In the genomic region with DNA sequence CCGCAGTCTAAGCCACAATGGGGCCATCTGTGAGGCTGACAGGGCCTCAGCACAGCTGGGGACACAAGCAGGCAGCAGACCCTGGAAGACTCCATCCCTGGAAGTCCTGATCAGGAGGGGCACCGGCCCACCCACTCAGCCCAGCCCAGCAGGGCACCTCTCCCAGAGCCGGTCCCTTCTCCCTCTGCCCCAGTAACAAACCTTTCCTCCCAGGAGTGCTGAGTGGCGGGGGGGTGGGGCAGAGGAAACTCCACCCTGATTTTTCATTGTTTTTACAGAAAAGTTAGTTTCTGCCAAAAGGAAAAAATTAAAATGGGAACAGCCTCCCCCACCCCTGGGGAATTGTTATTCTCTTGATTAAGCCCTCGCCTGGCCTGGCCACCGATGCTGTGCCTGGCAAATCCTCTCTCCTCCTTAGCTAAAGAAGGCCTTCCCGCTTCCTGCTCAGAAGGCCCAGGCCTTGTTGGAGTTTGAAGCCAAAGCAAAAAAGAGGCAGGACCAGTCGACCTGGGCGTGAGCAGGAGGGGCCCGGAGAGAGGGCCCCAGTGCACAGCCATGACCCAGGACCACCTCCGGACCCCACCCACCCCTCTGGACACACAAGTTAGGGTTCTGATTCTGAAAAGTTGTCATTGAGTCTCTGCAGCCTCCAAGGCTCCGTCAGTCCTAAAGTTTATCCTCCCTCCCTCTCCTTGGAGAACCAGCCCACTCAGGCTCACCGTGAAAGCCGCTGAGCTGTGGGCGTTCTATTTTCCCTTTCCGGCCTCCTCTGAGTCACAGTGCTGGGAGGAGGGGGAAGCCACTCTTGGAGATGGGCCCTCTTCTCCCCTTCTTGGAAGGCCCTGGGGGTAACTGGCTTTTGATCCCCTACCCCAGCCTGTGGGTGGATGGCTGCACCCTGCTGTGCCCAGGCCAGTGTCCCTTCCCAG, we compare ENCODE assay signal across 9 cellular contexts.
DNase-seq lines count a peak whose midpoint lies in the region; ATAC-seq, FAIRE-seq and TF ChIP-seq lines count a peak whose summit lies in the region.
"Had no signal": no experiment of that assay in that cellular context is flagged by ENCODE, and none has a peak within 500 bp of the region (broad histone marks: within the 10 kb centered on the region; RNA-seq: fewer than 3 reads in every experiment).

No MANE protein-coding gene starts in this region.

- no peak overlapping the region for H3K27ac Mint-ChIP-seq in activated T-cell treated with anti-CD3 and anti-CD28 coated beads, Interleukin-2, amount 50 U/mL, for 24 hours
- peak overlapping the region in 1 of 2 donors; percentile 55 for H3K27ac Mint-ChIP-seq in effector memory CD8-positive, alpha-beta T cell

- H3K27me3 Mint-ChIP-seq in activated T-cell treated with anti-CD3 and anti-CD28 coated beads, Interleukin-2, amount 50 U/mL, for 24 hours = peaks cover 3% of the 10 kb centered on the region
- H3K27me3 Mint-ChIP-seq in activated T-cell treated with anti-CD3 and anti-CD28 coated beads, Interleukin-2, amount 50 U/mL, for 4 hours (ENCODE audit: low read depth) = no peaks in the 10 kb centered on the region
- H3K27me3 Mint-ChIP-seq in effector memory CD8-positive, alpha-beta T cell = no peaks in the 10 kb centered on the region

- peak overlapping the region; percentile 80 for H2AK5ac ChIP-seq in mesenchymal stem cell (ENCODE audit: low read length, severe bottlenecking)

- peaks cover 34% of the 10 kb centered on the region for H3K4me1 Mint-ChIP-seq in activated T-cell treated with anti-CD3 and anti-CD28 coated beads, Interleukin-2, amount 50 U/mL, for 24 hours (ENCODE audit: low read depth)
- peaks cover 35% of the 10 kb centered on the region for H3K4me1 Mint-ChIP-seq in activated T-cell treated with anti-CD3 and anti-CD28 coated beads, Interleukin-2, amount 50 U/mL, for 4 hours (ENCODE audit: low read depth)
- peaks cover 23 to 28% of the 10 kb centered on the region in 2 donors for H3K4me1 Mint-ChIP-seq in effector memory CD8-positive, alpha-beta T cell (ENCODE audit: low read depth in 2 of 2)

- H3K9ac ChIP-seq in mesenchymal stem cell (ENCODE audit: low read length) = peak overlapping the region; percentile 83

- peak overlapping the region; percentile 70 for H2BK5ac ChIP-seq in mesenchymal stem cell (ENCODE audit: low read depth, low read length, poor library complexity, severe bottlenecking)

- peak overlapping the region in 1 of 2 experiments; percentile 72 for H3K18ac ChIP-seq in mesenchymal stem cell (ENCODE audit: low read depth in 1 of 2, low read length in 2 of 2)

- peak overlapping the region in 1 of 2 experiments; percentile 20 for H3K4ac ChIP-seq in mesenchymal stem cell (ENCODE audit: low read depth in 1 of 2, low read length in 2 of 2)

- no peak overlapping the region for H2BK15ac ChIP-seq in mesenchymal stem cell (ENCODE audit: low read depth, poor library complexity, severe bottlenecking)

- 61% methylated on average over 12 of the region's 16 CpGs for WGBS in mesenchymal stem cell

- no peak overlapping the region for H3K4me2 ChIP-seq in mesenchymal stem cell (ENCODE audit: low read length, poor library complexity, severe bottlenecking)

- H2BK120ac ChIP-seq in mesenchymal stem cell (ENCODE audit: low read depth, low read length) = no peak overlapping the region

- H3K4me1 ChIP-seq in mesenchymal stem cell (ENCODE audit: control insufficient read depth, insufficient read depth, low read depth, low read length) (peaks cover 37% of the 10 kb centered on the region), upper lobe of right lung (peaks cover 23% of the 10 kb centered on the region)

- no peak overlapping the region for H3K4me3 Mint-ChIP-seq in activated T-cell treated with anti-CD3 and anti-CD28 coated beads, Interleukin-2, amount 50 U/mL, for 24 hours
- H3K4me3 Mint-ChIP-seq in activated T-cell treated with anti-CD3 and anti-CD28 coated beads, Interleukin-2, amount 50 U/mL, for 4 hours = no peak overlapping the region
- no peak overlapping the region for H3K4me3 Mint-ChIP-seq in effector memory CD8-positive, alpha-beta T cell

- H3K79me1 ChIP-seq in mesenchymal stem cell (replicated peaks; ENCODE audit: low read length, poor library complexity, severe bottlenecking) = no peaks in the 10 kb centered on the region

- H3K9me3 ChIP-seq in mesenchymal stem cell (ENCODE audit: control insufficient read depth, low read length) (no peaks in the 10 kb centered on the region), upper lobe of right lung (no peaks in the 10 kb centered on the region)
- H3K9me3 ChIP-seq: SJCRH30 had no signal

- peak overlapping the region; percentile 29 for H2AFZ ChIP-seq in mesenchymal stem cell (ENCODE audit: low read depth, low read length)

- H3K36me3 Mint-ChIP-seq in activated T-cell treated with anti-CD3 and anti-CD28 coated beads, Interleukin-2, amount 50 U/mL, for 24 hours (ENCODE audit: low read depth) = no peaks in the 10 kb centered on the region
- H3K36me3 Mint-ChIP-seq in activated T-cell treated with anti-CD3 and anti-CD28 coated beads, Interleukin-2, amount 50 U/mL, for 4 hours (ENCODE audit: insufficient read depth) = no peaks in the 10 kb centered on the region
- H3K36me3 Mint-ChIP-seq in effector memory CD8-positive, alpha-beta T cell (ENCODE audit: insufficient read depth) = peaks cover 7% of the 10 kb centered on the region

- TF ChIP-seq POLR2A in GM12891 (IDR thresholded peaks at IDR 0.05; ENCODE audit: low read depth, low read length) = no peak

- no peak overlapping the region for H3K4me3 ChIP-seq in cardiac fibroblast (replicated peaks in 1 of 2; ENCODE audit: low read depth in 2 of 2, low read length in 2 of 2)
- peak overlapping the region in 1 of 2 experiments; percentile 23 for H3K4me3 ChIP-seq in mesenchymal stem cell (ENCODE audit: insufficient read depth in 1 of 2, low read depth in 1 of 2, low read length in 2 of 2)
- no peak overlapping the region for H3K4me3 ChIP-seq in upper lobe of right lung
- H3K4me3 ChIP-seq: SJCRH30 had no signal

- no peaks in the 10 kb centered on the region for H3K9me3 Mint-ChIP-seq in activated T-cell treated with anti-CD3 and anti-CD28 coated beads, Interleukin-2, amount 50 U/mL, for 24 hours
- H3K9me3 Mint-ChIP-seq in activated T-cell treated with anti-CD3 and anti-CD28 coated beads, Interleukin-2, amount 50 U/mL, for 4 hours = no peaks in the 10 kb centered on the region
- no peaks in the 10 kb centered on the region for H3K9me3 Mint-ChIP-seq in effector memory CD8-positive, alpha-beta T cell

- peak overlapping the region; percentile 36 for H4K91ac ChIP-seq in mesenchymal stem cell (ENCODE audit: low read length)

- DNase-seq in activated T-cell treated with anti-CD3 and anti-CD28 coated beads, Interleukin-2, amount 50 U/mL, for 24 hours = peak; percentile 28
- no peak for DNase-seq in activated T-cell treated with anti-CD3 and anti-CD28 coated beads, Interleukin-2, amount 50 U/mL, for 4 hours
- DNase-seq in cardiac fibroblast (ENCODE audit: low read depth in 2 of 2) (peak; percentile 82 to 94), mesenchymal stem cell (peak; percentile 65), upper lobe of right lung (peak; percentile 68), GM12891 (ENCODE audit: insufficient read length, low spot score) (no peak), NCI-H345 treated with DMSO at 0.1 percent for 48 hours (lab: John Stamatoyannopoulos, UW; ENCODE audit: unreplicated experiment) (no peak)
- no peak for DNase-seq in effector memory CD8-positive, alpha-beta T cell

- TF ChIP-seq CTCF in cardiac fibroblast (IDR thresholded peaks at IDR 0.05; ENCODE audit: low read depth, low read length) (no peak), upper lobe of right lung (IDR thresholded peaks at IDR 0.05) (no peak)

- no peaks in the 10 kb centered on the region for H3K36me3 ChIP-seq in mesenchymal stem cell (ENCODE audit: control insufficient read depth in 1 of 2, insufficient read depth in 2 of 2, low read depth in 1 of 2, low read length in 2 of 2)
- no peaks in the 10 kb centered on the region for H3K36me3 ChIP-seq in upper lobe of right lung
- H3K36me3 ChIP-seq: SJCRH30 had no signal

- H3K23ac ChIP-seq in mesenchymal stem cell (ENCODE audit: low read length in 2 of 2) = no peak overlapping the region

- no peak for FAIRE-seq in GM12891 (lab: Jason Lieb, UNC)

- H3K27ac ChIP-seq in mesenchymal stem cell (ENCODE audit: low read length, poor library complexity, severe bottlenecking) = peak overlapping the region; percentile 67
- peak overlapping the region; percentile 43 for H3K27ac ChIP-seq in upper lobe of right lung
- H3K27ac ChIP-seq: SJCRH30 had no signal

- peaks cover 13 to 19% of the 10 kb centered on the region in 2 experiments for H3K27me3 ChIP-seq in mesenchymal stem cell (ENCODE audit: control insufficient read depth in 1 of 2, insufficient read depth in 1 of 2, low read length in 2 of 2)
- no peaks in the 10 kb centered on the region for H3K27me3 ChIP-seq in upper lobe of right lung
- H3K27me3 ChIP-seq: SJCRH30 had no signal

- H2BK12ac ChIP-seq in mesenchymal stem cell (ENCODE audit: low read length in 2 of 2) = peak overlapping the region in 1 of 2 experiments; percentile 63

- peak overlapping the region; percentile 16 for H4K8ac ChIP-seq in mesenchymal stem cell (ENCODE audit: low read length)

- no peak for ATAC-seq in activated T-cell treated with anti-CD3 and anti-CD28 coated beads, Interleukin-2, amount 50 U/mL, for 4 hours
- peak; percentile 64 for ATAC-seq in upper lobe of right lung
- no peak for ATAC-seq in effector memory CD8-positive, alpha-beta T cell (replicated peaks)

- peak overlapping the region in 1 of 2 experiments; percentile 55 for H3K14ac ChIP-seq in mesenchymal stem cell (ENCODE audit: low read length in 2 of 2)

- intact Hi-C loops in upper lobe of right lung (cut with DNase I) = no loop called here

TF ChIP-seq in GM12891, 5 proteins besides CTCF, POLR2A, EP300 and RAD21:
- TF ChIP-seq TAF1 (IDR thresholded peaks at IDR 0.05; ENCODE audit: low read depth, low read length) = no peak
- no peak for TF ChIP-seq PAX5 (IDR thresholded peaks at IDR 0.05; ENCODE audit: insufficient read depth, low read length, severe bottlenecking)
- TF ChIP-seq POU2F2 (IDR thresholded peaks at IDR 0.05; ENCODE audit: low read depth, low read length) = no peak
- TF ChIP-seq POLR2AphosphoS5 (IDR thresholded peaks at IDR 0.05; ENCODE audit: low read depth, low read length) = no peak
- no peak for TF ChIP-seq SPI1 (IDR thresholded peaks at IDR 0.05; ENCODE audit: low read depth, low read length)

Comparison
In these comparisons a context has a peak if more than half of its experiments do, and no peak if none do; other contexts are left out.
1. DNase-seq: peak in activated T-cell treated with anti-CD3 and anti-CD28 coated beads, Interleukin-2, amount 50 U/mL, for 24 hours (single experiment), cardiac fibroblast (2 of 2), mesenchymal stem cell (single experiment) and upper lobe of right lung (single experiment); none in activated T-cell treated with anti-CD3 and anti-CD28 coated beads, Interleukin-2, amount 50 U/mL, for 4 hours (single experiment), effector memory CD8-positive, alpha-beta T cell (0 of 3), GM12891 (single experiment) and NCI-H345 treated with DMSO at 0.1 percent for 48 hours (single experiment).